ENCODE assay signal across 13 cellular contexts in genomic region chr3:127889976-127890650, GRCh38. TPM values are rescaled to one million over a fixed set of nuclear protein-coding genes. Genes with fewer than 3 reads are reported as not detected.
DNase-seq lines count a peak whose midpoint lies in the region; ATAC-seq and TF ChIP-seq lines count a peak whose summit lies in the region.
"Had no signal": no experiment of that assay in that cellular context is flagged by ENCODE, and none has a peak within 500 bp of the region (broad histone marks: within the 10 kb centered on the region; RNA-seq: fewer than 3 reads in every experiment).

No MANE protein-coding gene starts in this region.

- peak; percentile 43 for TF ChIP-seq RAD21 in neural cell (conservative IDR thresholded peaks at IDR 0.05)

- H2AFZ ChIP-seq in GM23338 = no peak overlapping the region
- H2AFZ ChIP-seq in neural cell (ENCODE audit: low read depth, low read length) = no peak overlapping the region

- H3K27ac Mint-ChIP-seq in GM23338 = 0 out of 2 replicates have a peak overlapping the region, but pooled peaks have one; percentile 1
- H3K27ac Mint-ChIP-seq: activated naive CD8-positive, alpha-beta T cell treated with anti-CD3 and anti-CD28 coated beads, Interleukin-2, amount 10 ng/mL, durations not matched to agents 7 days and 5 days; naive thymus-derived CD8-positive, alpha-beta T cell had no signal

- H3K79me2 ChIP-seq in GM23338 (replicated peaks; ENCODE audit: insufficient read depth) (no peaks in the 10 kb centered on the region), neural cell (replicated peaks; ENCODE audit: insufficient read depth, low read length) (no peaks in the 10 kb centered on the region)

- H3K27ac ChIP-seq in GM23338 (ENCODE audit: low read depth) (no peak overlapping the region), neural cell (ENCODE audit: low read length) (no peak overlapping the region)
- H3K27ac ChIP-seq: SJSA1 had no signal

- no peaks in the 10 kb centered on the region for H3K4me1 Mint-ChIP-seq in GM23338
- H3K4me1 Mint-ChIP-seq: activated naive CD8-positive, alpha-beta T cell treated with anti-CD3 and anti-CD28 coated beads, Interleukin-2, amount 10 ng/mL, durations not matched to agents 7 days and 5 days had no signal

- H3K36me3 Mint-ChIP-seq in GM23338 (ENCODE audit: low read depth) = peaks cover 11% of the 10 kb centered on the region; the same call in 2 of the 3 replicates
- H3K36me3 Mint-ChIP-seq: activated naive CD8-positive, alpha-beta T cell treated with anti-CD3 and anti-CD28 coated beads, Interleukin-2, amount 10 ng/mL, durations not matched to agents 7 days and 5 days had no signal

- peaks cover 2% of the 10 kb centered on the region for H3K27me3 Mint-ChIP-seq in GM23338 (ENCODE audit: insufficient read depth, low read depth, poor library complexity)
- H3K27me3 Mint-ChIP-seq: activated naive CD8-positive, alpha-beta T cell treated with anti-CD3 and anti-CD28 coated beads, Interleukin-2, amount 10 ng/mL, durations not matched to agents 7 days and 5 days had no signal

- H3K4me3 Mint-ChIP-seq in GM23338 = no peak overlapping the region
- H3K4me3 Mint-ChIP-seq: activated naive CD8-positive, alpha-beta T cell treated with anti-CD3 and anti-CD28 coated beads, Interleukin-2, amount 10 ng/mL, durations not matched to agents 7 days and 5 days; naive thymus-derived CD8-positive, alpha-beta T cell had no signal

- H3K4me2 ChIP-seq in GM23338 (no peak overlapping the region), neural cell (ENCODE audit: low read length) (no peak overlapping the region)

- POLR2A ChIA-PET in GM10248 (lab: Yijun Ruan, JAX) = no interaction called here

- no peak overlapping the region for H3K9ac ChIP-seq in neural cell (ENCODE audit: low read length)

- H3K4me1 ChIP-seq in GM23338 (ENCODE audit: insufficient read depth) = no peaks in the 10 kb centered on the region
- H3K4me1 ChIP-seq: SJSA1 had no signal

- no peak for TF ChIP-seq CTCF in GM23338 (conservative IDR thresholded peaks at IDR 0.05; ENCODE audit: low read depth in 2 of 2)
- peak; percentile 1 for TF ChIP-seq CTCF in cardiac fibroblast (IDR thresholded peaks at IDR 0.05; ENCODE audit: low read depth, low read length)
- peak; percentile 59 for TF ChIP-seq CTCF in neural cell (IDR thresholded peaks at IDR 0.05; ENCODE audit: poor library complexity, severe bottlenecking)
- no peak for TF ChIP-seq CTCF in GM10248 (IDR thresholded peaks at IDR 0.05; ENCODE audit: control extremely low read depth, extremely low read depth, low read depth, missing control alignments)

- H3K9me3 Mint-ChIP-seq in GM23338 = peaks cover 26% of the 10 kb centered on the region

- TF ChIP-seq EP300 in neural cell (conservative IDR thresholded peaks at IDR 0.05; ENCODE audit: poor library complexity, severe bottlenecking) = no peak

- DNase-seq in GM23338 (ENCODE audit: low spot score) (peak; percentile 8), M059J (ENCODE audit: low read depth) (peak; percentile 25), cardiac fibroblast (ENCODE audit: low read depth in 2 of 2) (peak in 1 of 2 donors; percentile 65), NCI-H187 (lab: John Stamatoyannopoulos, UW) (no peak), foreskin melanocyte (no peak), NAMALWA (ENCODE audit: low spot score) (no peak), GM10248 (ENCODE audit: extremely low spot score) (no peak)
- DNase-seq: activated naive CD8-positive, alpha-beta T cell treated with anti-CD3 and anti-CD28 coated beads, Interleukin-2, amount 10 ng/mL, durations not matched to agents 7 days and 5 days; naive thymus-derived CD8-positive, alpha-beta T cell; NCI-H1048; NCI-H524 had no signal

- CTCF ChIA-PET in GM10248 (lab: Yijun Ruan, JAX) = no interaction called here

- H4K20me1 ChIP-seq in GM23338 (replicated peaks; ENCODE audit: insufficient read depth) (no peaks in the 10 kb centered on the region), neural cell (ENCODE audit: insufficient read depth) (no peaks in the 10 kb centered on the region)

- H3K9me3 ChIP-seq in neural cell (ENCODE audit: low read length) = no peaks in the 10 kb centered on the region
- H3K9me3 ChIP-seq: SJSA1 had no signal

- H3K36me3 ChIP-seq in GM23338 (ENCODE audit: insufficient read depth) (no peaks in the 10 kb centered on the region), neural cell (ENCODE audit: insufficient read depth, low read length) (no peaks in the 10 kb centered on the region)
- H3K36me3 ChIP-seq: SJSA1 had no signal

- no peaks in the 10 kb centered on the region for H3K27me3 ChIP-seq in GM23338 (ENCODE audit: insufficient read depth)
- H3K27me3 ChIP-seq in neural cell (ENCODE audit: insufficient read depth, low read depth, low read length) = no peaks in the 10 kb centered on the region
- H3K27me3 ChIP-seq: SJSA1 had no signal

- H3K4me3 ChIP-seq in GM23338 (no peak overlapping the region), cardiac fibroblast (replicated peaks in 1 of 2; ENCODE audit: low read depth in 2 of 2, low read length in 2 of 2) (no peak overlapping the region), neural cell (ENCODE audit: low read length) (no peak overlapping the region)
- H3K4me3 ChIP-seq: SJSA1 had no signal

- H3K9me2 ChIP-seq in GM23338 (ENCODE audit: insufficient read depth) (no peaks in the 10 kb centered on the region), neural cell (ENCODE audit: insufficient read depth, low read length) (no peaks in the 10 kb centered on the region)

- ATAC-seq in GM23338 = no peak; the same call in 2 of the 3 replicates
- ATAC-seq: naive thymus-derived CD8-positive, alpha-beta T cell had no signal

- no peaks in the 10 kb centered on the region for H3F3A ChIP-seq in GM23338 (replicated peaks; ENCODE audit: low read depth)
- H3F3A ChIP-seq in neural cell (ENCODE audit: insufficient read depth, low read length, poor library complexity, severe bottlenecking) = no peaks in the 10 kb centered on the region

TF ChIP-seq in GM23338, 12 proteins besides CTCF, POLR2A, EP300 and RAD21:
- TF ChIP-seq EZH2phosphoT487 (IDR thresholded peaks at IDR 0.05; ENCODE audit: unreplicated experiment) = no peak
- no peak for TF ChIP-seq ETS1 (IDR thresholded peaks at IDR 0.05)
- TF ChIP-seq JUNB (IDR thresholded peaks at IDR 0.05; ENCODE audit: unreplicated experiment) = no peak
- no peak for TF ChIP-seq STAT1 (IDR thresholded peaks at IDR 0.05; ENCODE audit: unreplicated experiment)
- TF ChIP-seq ZNF114 (CRISPR knock-in tag; IDR thresholded peaks at IDR 0.05) = no peak
- no peak for TF ChIP-seq CREB1 (CRISPR knock-in tag; IDR thresholded peaks at IDR 0.05; ENCODE audit: low read depth)

TF ChIP-seq in neural cell, 6 proteins besides CTCF, POLR2A, EP300 and RAD21:
- TF ChIP-seq TAF1 (IDR thresholded peaks at IDR 0.05; ENCODE audit: low read depth) = no peak
- peak; percentile 56 for TF ChIP-seq SMC3 (conservative IDR thresholded peaks at IDR 0.05; ENCODE audit: poor library complexity)
- TF ChIP-seq POLR2AphosphoS5 (IDR thresholded peaks at IDR 0.05) = no peak
- no peak for TF ChIP-seq MXI1 (conservative IDR thresholded peaks at IDR 0.05; ENCODE audit: poor library complexity, severe bottlenecking)
- no peak for TF ChIP-seq EZH2 (IDR thresholded peaks at IDR 0.05; ENCODE audit: borderline replicate concordance, insufficient read depth, low read length, poor library complexity, severe bottlenecking)
- TF ChIP-seq REST (IDR thresholded peaks at IDR 0.05; ENCODE audit: borderline replicate concordance) = no peak

RNA-seq across cellular contexts. Expression of gene KBTBD12, which starts 24.9 kb away (rescaled TPM):
- 0.23 and 0.69 TPM in 2 replicates for total RNA-seq in GM23338 (2014; rRNA removed; shearing (Covaris generic))
- 0.53 and 0.73 TPM in 2 replicates for polyA plus RNA-seq in GM23338 (2016; fragmentation: Nextera tagmentation; extraction: Ambion mirVana)
- total RNA-seq in M059J (2014; rRNA removed; shearing (Covaris generic)) = 0.07 and 0.57 TPM in 2 replicates
- polyA plus RNA-seq in neural cell = not detected in 2 replicates
- polyA minus RNA-seq in neural cell = not detected in 2 replicates
- total RNA-seq: activated naive CD8-positive, alpha-beta T cell treated with anti-CD3 and anti-CD28 coated beads, Interleukin-2, amount 10 ng/mL, durations not matched to agents 7 days and 5 days; naive thymus-derived CD8-positive, alpha-beta T cell; SJSA1 had no signal
- polyA plus RNA-seq: naive thymus-derived CD8-positive, alpha-beta T cell had no signal

Comparison
In these comparisons a context has a peak if more than half of its experiments do, and no peak if none do; other contexts are left out.
1. DNase-seq: peak in GM23338 (single experiment) and M059J (single experiment); none in NCI-H187 (0 of 2), foreskin melanocyte (single experiment), NAMALWA (single experiment) and GM10248 (single experiment).
2. CTCF ChIP-seq: peak in cardiac fibroblast (single experiment) and neural cell (single experiment); none in GM23338 (0 of 2) and GM10248 (single experiment).